22 cellular contexts compared by ENCODE assay signal in the genomic region with DNA sequence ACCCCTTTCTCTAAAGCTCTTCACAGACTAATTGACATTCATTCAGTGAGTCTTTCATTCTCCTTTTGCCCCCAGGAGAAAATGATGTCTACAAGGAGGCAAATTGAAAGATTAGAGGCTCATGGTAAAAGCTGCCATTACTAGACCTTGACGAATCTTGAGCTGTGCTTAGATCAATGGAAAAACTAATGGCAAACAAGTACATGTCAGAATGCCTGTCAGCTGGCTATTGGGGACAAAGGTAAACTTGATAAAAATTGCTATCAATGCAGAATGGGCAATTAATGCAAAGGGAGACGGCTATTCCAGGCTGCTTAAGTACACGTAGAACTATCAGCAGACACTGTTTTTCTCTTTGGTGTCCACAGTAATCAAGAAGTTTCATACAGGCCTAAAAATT. TPM values are rescaled to one million over a fixed set of nuclear protein-coding genes. Genes with fewer than 3 reads are reported as not detected.
"Had no signal": no experiment of that assay in that cellular context is flagged by ENCODE, and none has a peak within 500 bp of the region (broad histone marks: within the 10 kb centered on the region; RNA-seq: fewer than 3 reads in every experiment).

No MANE protein-coding gene starts in this region.

- H3K4me1 ChIP-seq: lower lobe of right lung, right atrium auricular region, spleen, suprapubic skin, tibial artery, upper lobe of right lung had no signal

- H3K27me3 ChIP-seq: right atrium auricular region, suprapubic skin, tibial artery had no signal

- H3K4me3 ChIP-seq: lower lobe of right lung, right atrium auricular region, skin epidermis, spleen, suprapubic skin, thoracic aorta, tibial artery, upper lobe of right lung had no signal

- H3K9me3 ChIP-seq: lower lobe of right lung, right atrium auricular region, spleen, suprapubic skin, thoracic aorta, tibial artery, upper lobe of right lung had no signal

- DNase-seq: head of caudate nucleus; hypothalamus; immature natural killer cell; islet precursor cell; left ventricle myocardium superior; lower lobe of right lung; mammary epithelial cell; mesenchymal stem cell; naive thymus-derived CD8-positive, alpha-beta T cell; nucleus accumbens; spleen; stimulated activated CD4-positive, alpha-beta T cell treated with anti-CD3 and anti-CD28 coated beads, Interleukin-4, amount 100 ng/mL, for 24 hours; stimulated activated naive CD4-positive, alpha-beta T cell; tibial artery; trophoblast cell; upper lobe of right lung had no signal

- H3K27ac ChIP-seq: lower lobe of right lung, right atrium auricular region, skin epidermis, spleen, suprapubic skin, thoracic aorta, tibial artery, upper lobe of right lung had no signal

- H3K36me3 ChIP-seq: lower lobe of right lung, right atrium auricular region, spleen, suprapubic skin, thoracic aorta, tibial artery, upper lobe of right lung had no signal

- ATAC-seq: left ventricle myocardium superior; lower lobe of right lung; naive thymus-derived CD8-positive, alpha-beta T cell; sciatic nerve; stimulated activated effector memory CD8-positive, alpha-beta T cell treated with anti-CD3 and anti-CD28 coated beads, Interleukin-12 subunit alpha, Interleukin-12 subunit beta, amount 100 ng/mL, for 72 hours; upper lobe of right lung had no signal

RNA-seq across cellular contexts. Expression of a gene that starts 3.3 kb away (rescaled TPM):
- total RNA-seq: lower lobe of right lung had no signal
